In genomic region chr1:61081637-61082335, GRCh38 we compare ENCODE assay signal across 1 cellular context.
TF ChIP-seq lines count a peak whose summit lies in the region.

No MANE protein-coding gene starts in this region.

TF ChIP-seq in HEK293, 187 proteins besides CTCF, POLR2A, EP300 and RAD21 (continued from another document and continues in another):
- TF ChIP-seq PATZ1 (tag by site-specific recombination; IDR thresholded peaks at IDR 0.05) (peak; percentile 56), ZNF530 (tag by site-specific recombination; IDR thresholded peaks at IDR 0.05; ENCODE audit: low read depth) (no peak), IKZF3 (tag by site-specific recombination; IDR thresholded peaks at IDR 0.05) (peak; percentile 14; the same call in 1 of the 2 replicates), ZNF501 (tag by site-specific recombination; IDR thresholded peaks at IDR 0.05) (peak; percentile 60), ZNF335 (tag by site-specific recombination; conservative IDR thresholded peaks at IDR 0.05) (peak; percentile 38), ZNF398 (tag by site-specific recombination; IDR thresholded peaks at IDR 0.05) (peak; percentile 25; the same call in 1 of the 2 replicates), GLIS1 (tag by site-specific recombination; IDR thresholded peaks at IDR 0.05) (peak; percentile 84), ZFP41 (tag by site-specific recombination; IDR thresholded peaks at IDR 0.05; ENCODE audit: borderline replicate concordance) (no peak), ZNF777 (tag by site-specific recombination; IDR thresholded peaks at IDR 0.05; ENCODE audit: borderline replicate concordance) (0 out of 2 replicates have a peak, but pooled peaks have one; percentile 5), ZNF24 (tag by site-specific recombination; IDR thresholded peaks at IDR 0.05) (peak; percentile 21; the same call in 1 of the 2 replicates), ZBTB11 (tag by site-specific recombination; conservative IDR thresholded peaks at IDR 0.05; ENCODE audit: low read depth) (0 out of 2 replicates have a peak, but pooled peaks have one; percentile 32), RBAK (tag by site-specific recombination; IDR thresholded peaks at IDR 0.05) (no peak), EGR2 (tag by site-specific recombination; IDR thresholded peaks at IDR 0.05; ENCODE audit: low read depth) (peak; percentile 86), ZNF549 (tag by site-specific recombination; IDR thresholded peaks at IDR 0.05) (no peak), ZBTB8A (tag by site-specific recombination; IDR thresholded peaks at IDR 0.05) (peak; percentile 27; the same call in 1 of the 2 replicates), PRDM4 (tag by site-specific recombination; IDR thresholded peaks at IDR 0.05) (peak; percentile 41), ZNF37A (tag by site-specific recombination; IDR thresholded peaks at IDR 0.05) (no peak), ZNF404 (tag by site-specific recombination; IDR thresholded peaks at IDR 0.05) (no peak), ZBTB20 (tag by site-specific recombination; IDR thresholded peaks at IDR 0.05) (0 out of 2 replicates have a peak, but pooled peaks have one; percentile 11), ZNF600 (tag by site-specific recombination; IDR thresholded peaks at IDR 0.05) (peak; percentile 41; the same call in 1 of the 2 replicates), ZFHX2 (tag by site-specific recombination; conservative IDR thresholded peaks at IDR 0.05) (peak; percentile 87), ZBTB17 (tag by site-specific recombination; IDR thresholded peaks at IDR 0.05) (peak; percentile 76), TCF7L2 (IDR thresholded peaks at IDR 0.05; ENCODE audit: borderline replicate concordance, low read depth, low read length) (0 out of 2 replicates have a peak, but pooled peaks have one; percentile 44), WT1 (tag by site-specific recombination; IDR thresholded peaks at IDR 0.05) (no peak), GLIS2 (tag by site-specific recombination; IDR thresholded peaks at IDR 0.05) (peak; percentile 60), ZBTB7A (tag by site-specific recombination; IDR thresholded peaks at IDR 0.05; ENCODE audit: low read depth) (0 out of 2 replicates have a peak, but pooled peaks have one; percentile 44), ZFP37 (tag by site-specific recombination; IDR thresholded peaks at IDR 0.05) (0 out of 2 replicates have a peak, but pooled peaks have one; percentile 23), ZNF280D (tag by site-specific recombination; IDR thresholded peaks at IDR 0.05) (no peak), ZNF146 (tag by site-specific recombination; IDR thresholded peaks at IDR 0.05) (no peak), ZNF629 (tag by site-specific recombination; IDR thresholded peaks at IDR 0.05) (0 out of 2 replicates have a peak, but pooled peaks have one; percentile 15), ZSCAN4 (tag by site-specific recombination; IDR thresholded peaks at IDR 0.05) (peak; percentile 45), HIC1 (tag by site-specific recombination; IDR thresholded peaks at IDR 0.05) (peak; percentile 78), ZNF121 (tag by site-specific recombination; IDR thresholded peaks at IDR 0.05) (no peak), ZNF366 (tag by site-specific recombination; conservative IDR thresholded peaks at IDR 0.05) (peak; percentile 36), ZNF510 (tag by site-specific recombination; IDR thresholded peaks at IDR 0.05; ENCODE audit: insufficient replicate concordance) (no peak), GLI4 (tag by site-specific recombination; IDR thresholded peaks at IDR 0.05) (no peak), PRDM10 (tag by site-specific recombination; IDR thresholded peaks at IDR 0.05) (peak; percentile 99), KLF9 (tag by site-specific recombination; IDR thresholded peaks at IDR 0.05; ENCODE audit: low read depth) (peak; percentile 21; the same call in 1 of the 2 replicates), ZNF354C (tag by site-specific recombination; IDR thresholded peaks at IDR 0.05; ENCODE audit: borderline replicate concordance, low read depth) (no peak)
